In the genomic region with DNA sequence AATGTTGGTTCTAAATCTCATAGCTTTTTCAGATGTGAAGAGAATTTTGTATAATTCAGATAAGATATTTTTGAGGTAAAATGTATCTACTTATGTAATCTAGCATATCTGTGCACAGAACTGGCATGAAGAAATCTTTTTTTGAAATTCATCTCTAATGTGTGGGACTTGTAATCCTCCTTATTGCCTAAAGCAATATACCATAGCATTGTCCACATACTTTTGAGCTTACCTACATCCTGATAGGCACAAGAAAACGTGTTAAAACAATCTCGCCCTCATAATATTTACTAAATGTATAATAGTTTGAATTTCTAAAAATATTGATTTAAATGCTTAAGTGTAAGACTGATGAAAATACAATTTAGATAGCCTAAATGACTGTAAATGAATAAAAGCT, we compare ENCODE assay signal across 25 cellular contexts.
DNase-seq lines count a peak whose midpoint lies in the region; FAIRE-seq and TF ChIP-seq lines count a peak whose summit lies in the region.
"Had no signal": no experiment of that assay in that cellular context is flagged by ENCODE, and none has a peak within 500 bp of the region (broad histone marks: within the 10 kb centered on the region; RNA-seq: fewer than 3 reads in every experiment).

No MANE protein-coding gene starts in this region.

- CTCF ChIA-PET in RWPE1 (lab: Yijun Ruan, JAX) = no interaction called here

- H3K36me3 ChIP-seq in keratinocyte (ENCODE audit: control insufficient read depth in 2 of 2, extremely low read depth in 1 of 2, insufficient read depth in 2 of 2, low read length in 2 of 2) = no peaks in the 10 kb centered on the region
- H3K36me3 ChIP-seq: BE2C; BLaER1 treated with 17β-estradiol and CSF1 and Interleukin-3, amounts not matched to agents 10 nM and 100 nM; HAP-1 had no signal

- no peaks in the 10 kb centered on the region for H3K4me1 ChIP-seq in keratinocyte (ENCODE audit: control insufficient read depth, extremely low read depth, insufficient read depth, low read length)
- H3K4me1 ChIP-seq: A549; BE2C; BLaER1 treated with 17β-estradiol and CSF1 and Interleukin-3, amounts not matched to agents 10 nM and 100 nM had no signal

- H3K9me1 ChIP-seq in keratinocyte (ENCODE audit: control insufficient read depth, extremely low read depth, insufficient read depth, low read length) = no peaks in the 10 kb centered on the region

- TF ChIP-seq CTCF in RWPE1 (conservative IDR thresholded peaks at IDR 0.05; ENCODE audit: low read depth) (no peak), epithelial cell of esophagus (IDR thresholded peaks at IDR 0.05; ENCODE audit: insufficient read depth, low read depth, low read length, missing control alignments) (no peak), keratinocyte (optimal IDR thresholded peaks at IDR 0.05 in 1 of 3, IDR thresholded peaks at IDR 0.05 in 1 of 3, conservative IDR thresholded peaks at IDR 0.05 in 1 of 3; ENCODE audit: extremely low read depth in 1 of 3, insufficient read depth in 2 of 3, low read length in 3 of 3) (no peak)

- DNase-seq in HPDE6-E6E7 (ENCODE audit: extremely low spot score) = peak; percentile 13
- peak; percentile 57 for DNase-seq in RWPE1 (ENCODE audit: low spot score)
- DNase-seq in epithelial cell of esophagus (ENCODE audit: low read depth) = peak; percentile 76
- no peak for DNase-seq in keratinocyte (ENCODE audit: low read depth, low spot score)
- no peak for DNase-seq in SIG-M5 (lab: John Stamatoyannopoulos, UW)
- DNase-seq in GM03348 (ENCODE audit: low spot score) = no peak
- DNase-seq in LoVo (ENCODE audit: low spot score) = no peak
- DNase-seq: 8988T; ACHN; AML-193; BE2C; CD4-positive, alpha-beta T cell; CD8-positive, alpha-beta memory T cell; DMS 273 treated with DMSO at 0.1 percent for 48 hours; DMS79; EL; GDM1; GOT3; HFFc6 had no signal

- no peaks in the 10 kb centered on the region for H3K79me2 ChIP-seq in keratinocyte (ENCODE audit: control insufficient read depth, insufficient read depth, low read length)

- H4K20me1 ChIP-seq in keratinocyte (ENCODE audit: control insufficient read depth, extremely low read depth, insufficient read depth, low read length) = no peaks in the 10 kb centered on the region
- H4K20me1 ChIP-seq: BLaER1 treated with 17β-estradiol and CSF1 and Interleukin-3, amounts not matched to agents 10 nM and 100 nM had no signal

- H3K9ac ChIP-seq in keratinocyte (ENCODE audit: control insufficient read depth, extremely low read depth, insufficient read depth, low read length) = no peak overlapping the region
- H3K9ac ChIP-seq: BLaER1 treated with 17β-estradiol and CSF1 and Interleukin-3, amounts not matched to agents 10 nM and 100 nM had no signal

- H3K27me3 ChIP-seq in keratinocyte (ENCODE audit: control insufficient read depth, extremely low read depth, insufficient read depth, low read length) = no peaks in the 10 kb centered on the region
- H3K27me3 ChIP-seq: BE2C; BLaER1 treated with 17β-estradiol and CSF1 and Interleukin-3, amounts not matched to agents 10 nM and 100 nM had no signal

- peak overlapping the region; percentile 19 for H2AFZ ChIP-seq in keratinocyte (ENCODE audit: control insufficient read depth, low read length)

- no peak overlapping the region for H3K4me3 ChIP-seq in epithelial cell of esophagus (ENCODE audit: low read length)
- no peak overlapping the region for H3K4me3 ChIP-seq in keratinocyte (ENCODE audit: control insufficient read depth in 2 of 3, extremely low read depth in 1 of 3, insufficient read depth in 2 of 3, low read depth in 1 of 3, low read length in 3 of 3)
- H3K4me3 ChIP-seq: A549; BLaER1 treated with 17β-estradiol and CSF1 and Interleukin-3, amounts not matched to agents 10 nM and 100 nM; HAP-1 had no signal

- H3K27ac ChIP-seq in RWPE1 (no peak overlapping the region), keratinocyte (ENCODE audit: control insufficient read depth, insufficient read depth, low read length) (no peak overlapping the region)
- H3K27ac ChIP-seq: A549; BLaER1 treated with 17β-estradiol and CSF1 and Interleukin-3, amounts not matched to agents 10 nM and 100 nM had no signal

- no peak overlapping the region for H3K4me2 ChIP-seq in keratinocyte (ENCODE audit: control insufficient read depth, extremely low read depth, insufficient read depth, low read depth, low read length)
- H3K4me2 ChIP-seq: A549; BLaER1 treated with 17β-estradiol and CSF1 and Interleukin-3, amounts not matched to agents 10 nM and 100 nM had no signal

- dilution Hi-C loops in keratinocyte (cut with MboI; ENCODE audit: extremely low pct_ligation_motif_present, low sequenced_read_pairs) = no loop called here

- POLR2A ChIA-PET in RWPE1 (lab: Yijun Ruan, JAX; ENCODE audit: low non-redundant PET) = no interaction called here

- no peak for FAIRE-seq in keratinocyte (lab: Jason Lieb, UNC)
- FAIRE-seq: A549, D721Med, GM12892, H54 had no signal

- no peaks in the 10 kb centered on the region for H3K9me3 ChIP-seq in keratinocyte (ENCODE audit: control insufficient read depth, low read depth, low read length)
- H3K9me3 ChIP-seq: A549; BE2C; BLaER1 treated with 17β-estradiol and CSF1 and Interleukin-3, amounts not matched to agents 10 nM and 100 nM; HAP-1 had no signal

Comparison
In these comparisons a context has a peak if more than half of its experiments do, and no peak if none do; other contexts are left out.
1. DNase-seq: peak in HPDE6-E6E7 (single experiment), RWPE1 (single experiment) and epithelial cell of esophagus (single experiment); none in keratinocyte (single experiment), SIG-M5 (single experiment), GM03348 (single experiment) and LoVo (single experiment).